Comparison of ENCODE assay signal across 1 cellular context in genomic region chr3:66195347-66195783, GRCh38.
TF ChIP-seq lines count a peak whose summit lies in the region.

No MANE protein-coding gene starts in this region.

TF ChIP-seq in HEK293, 187 proteins besides CTCF, POLR2A, EP300 and RAD21 (continued from another document):
- TF ChIP-seq PRDM10 (tag by site-specific recombination; IDR thresholded peaks at IDR 0.05) (peak; percentile 26; the same call in 1 of the 2 replicates), SCRT2 (tag by site-specific recombination; IDR thresholded peaks at IDR 0.05) (peak; percentile 91)
